ENCODE assay signal across 8 cellular contexts in genomic region chr1:115379943-115380342, GRCh38. TPM values are rescaled to one million over a fixed set of nuclear protein-coding genes. Genes with fewer than 3 reads are reported as not detected.
"Had no signal": no experiment of that assay in that cellular context is flagged by ENCODE, and none has a peak within 500 bp of the region (broad histone marks: within the 10 kb centered on the region; RNA-seq: fewer than 3 reads in every experiment).

No MANE protein-coding gene starts in this region.

- H3K9ac ChIP-seq: KMS-11 had no signal

- H3K27ac ChIP-seq: HL-60, KMS-11 had no signal

- H3K4me2 ChIP-seq: KMS-11 had no signal

- ATAC-seq: HepG2, K562 had no signal

- H3K4me3 ChIP-seq: K562 had no signal

- DNase-seq: KBM-7, KG1 had no signal

RNA-seq across cellular contexts. Expression of gene NGF, which starts 41.9 kb away (rescaled TPM):
- total RNA-seq: HepG2, HT-29, K562 had no signal
- polyA plus RNA-seq: HepG2, IgD-negative memory B cell, K562 had no signal
